In genomic region chr6:26195376-26195923, GRCh38 we compare ENCODE assay signal across 8 cellular contexts.
DNase-seq lines count a peak whose midpoint lies in the region; ATAC-seq and TF ChIP-seq lines count a peak whose summit lies in the region.

No MANE protein-coding gene starts in this region.

- CTCF ChIA-PET in Calu3 (lab: Charles Lee), result interaction anchor here (1.0 to 2.0 kb wide), 3 partner anchors 10 to 37 kb away, joined by 3 to 8 read pairs (median 3); a partner anchor contains a TSS
- CTCF ChIA-PET in activated CD4-positive, alpha-beta T cell treated with anti-CD3 and anti-CD28 coated beads, Interleukin-2, amount 10 ng/mL, durations not matched to agents 7 days and 5 days (lab: Charles Lee), result interaction anchor here (1.0 to 6.0 kb wide), 7 partner anchors 10 to 164 kb away, joined by 4 to 59 read pairs (median 8); a partner anchor contains a TSS

- peak overlapping the region; percentile 79 for H3K4me3 ChIP-seq in H7 (ENCODE audit: insufficient read depth, low read depth, low read length)

- no peak for ATAC-seq in HG03460 (IDR thresholded peaks at IDR 0.05; ENCODE audit: unreplicated experiment)

- H3K9me3 Mint-ChIP-seq in Calu3 (ENCODE audit: low read depth, unreplicated experiment), result no peaks in the 10 kb centered on the region
- no peaks in the 10 kb centered on the region for H3K9me3 Mint-ChIP-seq in activated CD4-positive, alpha-beta T cell treated with anti-CD3 and anti-CD28 coated beads, Interleukin-2, amount 10 ng/mL, durations not matched to agents 7 days and 5 days

- H3K27me3 Mint-ChIP-seq in Calu3 (ENCODE audit: unreplicated experiment), result no peaks in the 10 kb centered on the region
- no peaks in the 10 kb centered on the region for H3K27me3 Mint-ChIP-seq in activated CD4-positive, alpha-beta T cell treated with anti-CD3 and anti-CD28 coated beads, Interleukin-2, amount 10 ng/mL, durations not matched to agents 7 days and 5 days

- peak overlapping the region; percentile 38 for H3K27ac ChIP-seq in layer of hippocampus (ENCODE audit: low read depth, low read length)

- H3K36me3 Mint-ChIP-seq in Calu3 (ENCODE audit: insufficient read depth, unreplicated experiment), result peaks cover 62% of the 10 kb centered on the region
- peaks cover 39% of the 10 kb centered on the region for H3K36me3 Mint-ChIP-seq in activated CD4-positive, alpha-beta T cell treated with anti-CD3 and anti-CD28 coated beads, Interleukin-2, amount 10 ng/mL, durations not matched to agents 7 days and 5 days (ENCODE audit: low read depth)

- BruUV-seq in Calu3 (replicated peaks; lab: Mats Ljungman, UMichigan), result no TSS peak

- POLR2A ChIA-PET in activated CD4-positive, alpha-beta T cell treated with anti-CD3 and anti-CD28 coated beads, Interleukin-2, amount 10 ng/mL, durations not matched to agents 7 days and 5 days (lab: Charles Lee), result interaction anchor here (0.6 to 6.5 kb wide), 20 partner anchors 10 to 1698 kb away, joined by 3 to 205 read pairs (median 20); a partner anchor contains a TSS

- H3K27me3 ChIP-seq in H7 (ENCODE audit: control insufficient read depth, insufficient read depth, low read length) (no peaks in the 10 kb centered on the region), layer of hippocampus (ENCODE audit: control insufficient read depth, insufficient read depth, low read length) (no peaks in the 10 kb centered on the region)

- TF ChIP-seq CTCF in Calu3 (IDR thresholded peaks at IDR 0.05; ENCODE audit: unreplicated experiment), result no peak

- intact Hi-C loops in Calu3 (cut with micrococcal nuclease; ENCODE audit: unreplicated experiment), result loop anchor here (2.0 to 5.0 kb wide), 3 partner anchors 17 to 163 kb away; a partner anchor contains a TSS

- DNase-seq in Calu3, result peak; percentile 81
- no peak for DNase-seq in H7
- DNase-seq in NCI-H226, result peak; percentile 78
- peak; percentile 93 for DNase-seq in activated CD4-positive, alpha-beta T cell treated with anti-CD3 and anti-CD28 coated beads, Interleukin-2, amount 10 ng/mL, durations not matched to agents 7 days and 5 days
- DNase-seq in dedifferentiated amniotic fluid mesenchymal stem cell (ENCODE audit: extremely low spot score), result peak; percentile 95
- peak; percentile 87 for DNase-seq in stimulated activated CD4-positive, alpha-beta T cell treated with anti-CD3 and anti-CD28 coated beads, Interleukin-1b, Interleukin-23, amount 100 ng/mL, for 48 hours

- H3K4me1 Mint-ChIP-seq in Calu3 (ENCODE audit: low read depth, unreplicated experiment), result peaks cover 33% of the 10 kb centered on the region
- H3K4me1 Mint-ChIP-seq in activated CD4-positive, alpha-beta T cell treated with anti-CD3 and anti-CD28 coated beads, Interleukin-2, amount 10 ng/mL, durations not matched to agents 7 days and 5 days, result peaks cover 33% of the 10 kb centered on the region

- H3K27ac Mint-ChIP-seq in Calu3 (ENCODE audit: unreplicated experiment), result peak overlapping the region; percentile 93
- H3K27ac Mint-ChIP-seq in activated CD4-positive, alpha-beta T cell treated with anti-CD3 and anti-CD28 coated beads, Interleukin-2, amount 10 ng/mL, durations not matched to agents 7 days and 5 days, result peak overlapping the region; percentile 98

- peak overlapping the region; percentile 90 for H3K4me3 Mint-ChIP-seq in Calu3 (ENCODE audit: low read depth, unreplicated experiment)
- peak overlapping the region; percentile 99 for H3K4me3 Mint-ChIP-seq in activated CD4-positive, alpha-beta T cell treated with anti-CD3 and anti-CD28 coated beads, Interleukin-2, amount 10 ng/mL, durations not matched to agents 7 days and 5 days

- no peaks in the 10 kb centered on the region for H3K36me3 ChIP-seq in H7 (replicated peaks; ENCODE audit: control insufficient read depth, insufficient read depth, low read length)
